In genomic region chr2:62685986-62686625, GRCh38 we compare ENCODE assay signal across 18 cellular contexts. TPM values are rescaled to one million over a fixed set of nuclear protein-coding genes. Genes with fewer than 3 reads are reported as not detected.
DNase-seq lines count a peak whose midpoint lies in the region; ATAC-seq, FAIRE-seq and TF ChIP-seq lines count a peak whose summit lies in the region.
"Had no signal": no experiment of that assay in that cellular context is flagged by ENCODE, and none has a peak within 500 bp of the region (broad histone marks: within the 10 kb centered on the region; RNA-seq: fewer than 3 reads in every experiment).

No MANE protein-coding gene starts in this region.

- H2AFZ ChIP-seq in Karpas-422 (ENCODE audit: low read length) = no peak overlapping the region

- 86% methylated on average over 4 of the region's 4 CpGs for WGBS in A549 (ENCODE audit: missing lambda C conversion rate)

- CTCF ChIA-PET in A549 (lab: Yijun Ruan, JAX) = no interaction called here

- no peaks in the 10 kb centered on the region for H3K79me2 ChIP-seq in Karpas-422 (ENCODE audit: low read length)

- H3K4me1 ChIP-seq in A549 (peaks cover 9% of the 10 kb centered on the region; the same call in 1 of the 3 replicates), Karpas-422 (ENCODE audit: low read length) (peaks cover 24% of the 10 kb centered on the region)
- H3K4me1 ChIP-seq: SJCRH30 had no signal

- TF ChIP-seq POLR2A in A549 (IDR thresholded peaks at IDR 0.05; ENCODE audit: low read length) = no peak

- ATAC-seq in A549 (no peak), HG02870 (IDR thresholded peaks at IDR 0.05; ENCODE audit: unreplicated experiment) (no peak), HG03432 (IDR thresholded peaks at IDR 0.05; ENCODE audit: unreplicated experiment) (no peak), GM18520 (IDR thresholded peaks at IDR 0.05; ENCODE audit: unreplicated experiment) (no peak)
- ATAC-seq: PC-3 had no signal

- no peak overlapping the region for H3K4me2 ChIP-seq in A549
- peak overlapping the region; percentile 32 for H3K4me2 ChIP-seq in Karpas-422 (ENCODE audit: low read depth, low read length, poor library complexity, severe bottlenecking)
- H3K4me2 ChIP-seq: KMS-11 had no signal

- no peak for TF ChIP-seq CTCF in A549 (IDR thresholded peaks at IDR 0.05)

- POLR2A ChIA-PET in A549 (lab: Yijun Ruan, JAX) = no interaction called here

- no peaks in the 10 kb centered on the region for H3K27me3 ChIP-seq in Karpas-422 (ENCODE audit: low read length)
- H3K27me3 ChIP-seq: SJCRH30 had no signal

- peak; percentile 77 for FAIRE-seq in A549 (lab: Jason Lieb, UNC)
- FAIRE-seq: A204.1, H54 had no signal

- H4K20me1 ChIP-seq in Karpas-422 (ENCODE audit: insufficient read depth, low read depth, low read length) = no peaks in the 10 kb centered on the region

- H3K36me3 ChIP-seq in Karpas-422 (ENCODE audit: insufficient read depth, low read length) = no peaks in the 10 kb centered on the region
- H3K36me3 ChIP-seq: SJCRH30 had no signal

- no peak for TF ChIP-seq EP300 in A549 (IDR thresholded peaks at IDR 0.05)

- no peak overlapping the region for H3K4me3 ChIP-seq in A549
- H3K4me3 ChIP-seq in Karpas-422 (ENCODE audit: low read length) = peak overlapping the region; percentile 12; the same call in 1 of the 2 replicates
- H3K4me3 ChIP-seq: SJCRH30 had no signal

- DNase-seq in A549 (ENCODE audit: low read depth in 1 of 2, low spot score in 1 of 2) (no peak), Karpas-422 (peak; percentile 56), NCI-H526 (lab: John Stamatoyannopoulos, UW) (peak; percentile 93 to 94), kidney tubule cell (ENCODE audit: low spot score) (peak; percentile 4), NCI-H446 treated with DMSO at 0.1 percent for 48 hours (lab: John Stamatoyannopoulos, UW) (no peak)
- DNase-seq: C1 segment of cervical spinal cord, HFFc6, MM.1S, NCI-H1105, NCI-H1930, PC-3, SJCRH30 had no signal

- H3K9me3 ChIP-seq in A549 (no peaks in the 10 kb centered on the region), Karpas-422 (ENCODE audit: low read length) (no peaks in the 10 kb centered on the region)
- H3K9me3 ChIP-seq: SJCRH30 had no signal

- H3K27ac ChIP-seq in A549 (0 out of 6 replicates have a peak overlapping the region, but pooled peaks of 1 of the 2 experiments have one; percentile 2), Karpas-422 (ENCODE audit: low read length) (peak overlapping the region; percentile 26; the same call in 1 of the 2 replicates)
- H3K27ac ChIP-seq: KMS-11, SJCRH30 had no signal

- H3K9me2 ChIP-seq in Karpas-422 (replicated peaks; ENCODE audit: insufficient read depth, low read length) = no peaks in the 10 kb centered on the region

- no peak overlapping the region for H3K9ac ChIP-seq in Karpas-422 (ENCODE audit: low read length)
- H3K9ac ChIP-seq: KMS-11 had no signal

- no peak for TF ChIP-seq RAD21 in A549 (conservative IDR thresholded peaks at IDR 0.05 in 1 of 2, IDR thresholded peaks at IDR 0.05 in 1 of 2)

TF ChIP-seq in A549, 52 proteins besides CTCF, POLR2A, EP300 and RAD21:
- TF ChIP-seq RARB (CRISPR knock-in tag; IDR thresholded peaks at IDR 0.05) (no peak), NFE2L2 (conservative IDR thresholded peaks at IDR 0.05; ENCODE audit: low read length) (no peak), CBX8 (IDR thresholded peaks at IDR 0.05) (no peak), USF2 (IDR thresholded peaks at IDR 0.05) (no peak), ATOH8 (CRISPR knock-in tag; IDR thresholded peaks at IDR 0.05; ENCODE audit: low read depth) (no peak), HOXA7 (CRISPR knock-in tag; IDR thresholded peaks at IDR 0.05) (no peak), TFCP2L1 (CRISPR knock-in tag; IDR thresholded peaks at IDR 0.05) (no peak), ZNF302 (CRISPR knock-in tag; IDR thresholded peaks at IDR 0.05) (no peak), KDM1A (IDR thresholded peaks at IDR 0.05; ENCODE audit: low read depth) (no peak), POLR2AphosphoS2 (conservative IDR thresholded peaks at IDR 0.05; ENCODE audit: low read length) (no peak), RCOR1 (IDR thresholded peaks at IDR 0.05; ENCODE audit: low read depth, low read length) (no peak), GATA3 (IDR thresholded peaks at IDR 0.05; ENCODE audit: borderline replicate concordance) (no peak), FOSL2 (IDR thresholded peaks at IDR 0.05) (no peak), FOSL2 (CRISPR knock-in tag; IDR thresholded peaks at IDR 0.05) (no peak), NR3C1 (IDR thresholded peaks at IDR 0.05) (no peak), MAZ (IDR thresholded peaks at IDR 0.05; ENCODE audit: borderline replicate concordance, low read depth, low read length) (no peak)

RNA-seq across cellular contexts. Expression of gene EHBP1, which starts 19.4 kb away (rescaled TPM):
- polyA plus RNA-seq in A549 (2011; rRNA removed) (145 and 204 TPM in 2 replicates), A549 (2017; fragmentation: RNase III; extraction: RNeasy Plus Mini Kit Qiagen cat#74134 plus additional on column Dnase treatment) (62.4 to 76.9 TPM (median 65.7 TPM) in 3 replicates)
- 27.9 and 34.9 TPM in 2 replicates for polyA plus RNA-seq in A549 (2012; cell fraction: cytosol; rRNA removed)
- polyA plus RNA-seq in A549 (2012; cell fraction: nucleus; rRNA removed) = 23.7 and 39.5 TPM in 2 replicates
- 153 and 167 TPM in 2 replicates for polyA minus RNA-seq in A549 (2011; rRNA and poly(A)+ RNA removed)
- 32.2 and 48.7 TPM in 2 replicates for total RNA-seq in Karpas-422 (2014; rRNA removed; shearing (Covaris generic); ENCODE audit: low replicate concordance)

Comparison
In these comparisons a context has a peak if more than half of its experiments do, and no peak if none do; other contexts are left out.
1. DNase-seq: peak in Karpas-422 (single experiment), NCI-H526 (2 of 2) and kidney tubule cell (single experiment); none in A549 (0 of 2) and NCI-H446 treated with DMSO at 0.1 percent for 48 hours (single experiment).